In the genomic region with DNA sequence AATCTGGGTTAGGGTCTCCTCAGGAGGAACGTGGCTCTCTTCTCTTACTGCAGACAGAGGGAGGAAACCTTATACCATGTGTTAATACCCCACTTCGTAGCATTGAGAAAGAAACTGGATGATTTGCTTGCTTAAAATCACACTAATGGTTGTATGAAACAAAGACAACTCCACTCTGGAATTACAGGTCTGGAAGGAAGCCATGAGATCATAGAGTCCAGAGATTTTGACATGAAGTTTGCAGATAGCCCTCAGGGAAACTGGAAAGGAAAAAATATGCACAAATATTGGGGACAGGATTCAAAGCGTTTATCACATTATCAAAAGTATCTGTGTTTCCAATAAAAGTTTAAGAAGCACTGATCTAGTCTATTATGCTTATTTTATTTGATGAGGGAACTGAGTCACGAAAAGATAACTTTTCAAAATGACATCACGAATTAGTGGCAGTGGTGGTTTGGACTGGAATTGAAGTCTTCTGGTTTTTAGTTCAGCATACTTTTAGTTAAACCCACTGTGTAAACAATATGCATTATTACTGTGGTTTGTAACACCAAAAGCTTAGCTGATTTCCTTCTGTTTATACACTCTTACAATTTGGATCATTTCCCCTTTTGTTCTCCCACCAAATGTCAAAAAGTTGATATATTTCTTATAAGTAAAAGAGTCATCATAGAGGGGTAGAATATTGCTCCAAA, we compare ENCODE assay signal across 16 cellular contexts. TPM values are rescaled to one million over a fixed set of nuclear protein-coding genes. Genes with fewer than 3 reads are reported as not detected.
DNase-seq lines count a peak whose midpoint lies in the region; ATAC-seq and TF ChIP-seq lines count a peak whose summit lies in the region.
"Had no signal": no experiment of that assay in that cellular context is flagged by ENCODE, and none has a peak within 500 bp of the region (broad histone marks: within the 10 kb centered on the region; RNA-seq: fewer than 3 reads in every experiment).

No MANE protein-coding gene starts in this region.

- no peak overlapping the region for H3K27ac Mint-ChIP-seq in GM23338

- no peak overlapping the region for H2BK120ac ChIP-seq in neuronal stem cell (ENCODE audit: low read depth, low read length)

- no peak for TF ChIP-seq CTCF in GM23338 (conservative IDR thresholded peaks at IDR 0.05; ENCODE audit: low read depth in 2 of 2)
- no peak for TF ChIP-seq CTCF in MM.1S (IDR thresholded peaks at IDR 0.05; ENCODE audit: low read length)
- no peak for TF ChIP-seq CTCF in astrocyte of the cerebellum (IDR thresholded peaks at IDR 0.05; ENCODE audit: low read depth, low read length, missing control alignments)

- H3F3A ChIP-seq in GM23338 (replicated peaks; ENCODE audit: low read depth) = no peaks in the 10 kb centered on the region
- 0 out of 2 replicates have a peak, but pooled peaks cover 4% of the 10 kb centered on the region for H3F3A ChIP-seq in MM.1S (ENCODE audit: insufficient read depth, low read length)

- no peaks in the 10 kb centered on the region for H3K27me3 Mint-ChIP-seq in GM23338 (ENCODE audit: insufficient read depth, low read depth, poor library complexity)

- no peak overlapping the region for H2BK12ac ChIP-seq in neuronal stem cell (ENCODE audit: low read length)

- no peak for ATAC-seq in GM23338
- ATAC-seq: foreskin keratinocyte had no signal

- no peak overlapping the region for H3K4me2 ChIP-seq in GM23338
- no peak overlapping the region for H3K4me2 ChIP-seq in MM.1S (ENCODE audit: low read depth, low read length)
- no peak overlapping the region for H3K4me2 ChIP-seq in neuronal stem cell (ENCODE audit: insufficient read depth, low read length, poor library complexity, severe bottlenecking)

- H2BK15ac ChIP-seq in neuronal stem cell (ENCODE audit: low read length) = no peak overlapping the region

- in situ Hi-C loops in astrocyte of the cerebellum (cut with HindIII; ENCODE audit: low sequenced_read_pairs) = no loop called here

- no peaks in the 10 kb centered on the region for H3K9me3 ChIP-seq in MM.1S (replicated peaks; ENCODE audit: insufficient read depth, low read length)
- no peaks in the 10 kb centered on the region for H3K9me3 ChIP-seq in neuronal stem cell (replicated peaks in 1 of 2; ENCODE audit: control insufficient read depth in 2 of 2, insufficient read depth in 1 of 2, low read depth in 1 of 2, low read length in 2 of 2)
- H3K9me3 ChIP-seq: BE2C, breast epithelium had no signal

- no peak overlapping the region for H4K91ac ChIP-seq in neuronal stem cell (ENCODE audit: low read depth, low read length, poor library complexity)

- H3K23ac ChIP-seq in neuronal stem cell (ENCODE audit: low read depth, low read length, poor library complexity) = no peak overlapping the region

- no peak overlapping the region for H3K18ac ChIP-seq in neuronal stem cell (ENCODE audit: low read length)

- H3K14ac ChIP-seq in neuronal stem cell (ENCODE audit: low read length) = no peak overlapping the region

- H3K79me1 ChIP-seq in neuronal stem cell (ENCODE audit: low read depth, low read length) = no peaks in the 10 kb centered on the region

- no peaks in the 10 kb centered on the region for H3K27me3 ChIP-seq in GM23338 (ENCODE audit: insufficient read depth)
- no peaks in the 10 kb centered on the region for H3K27me3 ChIP-seq in MM.1S (replicated peaks; ENCODE audit: insufficient read depth, low read length)
- H3K27me3 ChIP-seq in neuronal stem cell (ENCODE audit: control insufficient read depth in 3 of 3, insufficient read depth in 3 of 3, low read depth in 1 of 3, low read length in 3 of 3) = no peaks in the 10 kb centered on the region
- H3K27me3 ChIP-seq: BE2C, breast epithelium had no signal

- no peaks in the 10 kb centered on the region for H3K36me3 Mint-ChIP-seq in GM23338 (ENCODE audit: low read depth)

- H2AK5ac ChIP-seq in neuronal stem cell (ENCODE audit: low read depth, low read length) = no peak overlapping the region

- no peak overlapping the region for H3K4me3 ChIP-seq in GM23338
- no peak overlapping the region for H3K4me3 ChIP-seq in MM.1S (ENCODE audit: low read length)
- no peak overlapping the region for H3K4me3 ChIP-seq in astrocyte of the cerebellum (ENCODE audit: low read depth, low read length)
- H3K4me3 ChIP-seq in neuronal stem cell (ENCODE audit: low read length in 2 of 2) = no peak overlapping the region

- peaks cover 17% of the 10 kb centered on the region; the same call in 2 of the 3 replicates for H3K4me1 Mint-ChIP-seq in GM23338

- H3K36me3 ChIP-seq in GM23338 (ENCODE audit: insufficient read depth) (no peaks in the 10 kb centered on the region), MM.1S (replicated peaks; ENCODE audit: insufficient read depth, low read length) (no peaks in the 10 kb centered on the region), neuronal stem cell (replicated peaks in 1 of 2; ENCODE audit: control insufficient read depth in 2 of 2, insufficient read depth in 2 of 2, low read length in 2 of 2) (no peaks in the 10 kb centered on the region)
- H3K36me3 ChIP-seq: BE2C, breast epithelium had no signal

- H3K9me2 ChIP-seq in GM23338 (ENCODE audit: insufficient read depth) (no peaks in the 10 kb centered on the region), MM.1S (replicated peaks; ENCODE audit: insufficient read depth, low read length) (no peaks in the 10 kb centered on the region)

- H4K20me1 ChIP-seq in GM23338 (replicated peaks; ENCODE audit: insufficient read depth) = no peaks in the 10 kb centered on the region
- H4K20me1 ChIP-seq in MM.1S (ENCODE audit: insufficient read depth, low read length) = no peaks in the 10 kb centered on the region

- H3K79me2 ChIP-seq in GM23338 (replicated peaks; ENCODE audit: insufficient read depth) = no peaks in the 10 kb centered on the region
- H3K79me2 ChIP-seq in MM.1S (ENCODE audit: low read length) = no peaks in the 10 kb centered on the region
- H3K79me2 ChIP-seq: parathyroid adenoma had no signal

- no CpG with 5 or more reads among the region's 5 CpGs for WGBS in neuronal stem cell (ENCODE audit: extremely low coverage in 2 of 2, insufficient read length in 2 of 2, insufficient replicate concordance in 1 of 2), 2 donors

- DNase-seq in GM23338 (ENCODE audit: low spot score) = no peak
- no peak for DNase-seq in MM.1S
- DNase-seq in astrocyte of the cerebellum (ENCODE audit: low read depth) = peak; percentile 55
- DNase-seq in neuronal stem cell (ENCODE audit: low spot score) = no peak
- no peak for DNase-seq in NCI-H1436 treated with DMSO at 0.1 percent for 48 hours (lab: John Stamatoyannopoulos, UW)
- no peak for DNase-seq in activated CD4-positive, alpha-beta T cell treated with anti-CD3 and anti-CD28 coated beads, Interleukin-2, amount 50 U/mL, for 4 hours
- no peak for DNase-seq in hippocampal formation (lab: John Stamatoyannopoulos, UW)
- no peak for DNase-seq in middle frontal gyrus (ENCODE audit: extremely low spot score, low spot score)
- DNase-seq: activated naive CD4-positive, alpha-beta T cell; BE2C; foreskin keratinocyte; NCI-H2081; NCI-H774 had no signal

- no peak overlapping the region for H3K4ac ChIP-seq in neuronal stem cell (ENCODE audit: low read length)

- peaks cover 5% of the 10 kb centered on the region; the same call in 1 of the 2 replicates for H3K4me1 ChIP-seq in GM23338 (ENCODE audit: insufficient read depth)
- peaks cover 36% of the 10 kb centered on the region for H3K4me1 ChIP-seq in MM.1S (ENCODE audit: low read length)
- no peaks in the 10 kb centered on the region for H3K4me1 ChIP-seq in neuronal stem cell (ENCODE audit: control insufficient read depth in 2 of 2, insufficient read depth in 1 of 2, low read depth in 1 of 2, low read length in 2 of 2)
- H3K4me1 ChIP-seq: BE2C, breast epithelium, foreskin keratinocyte, parathyroid adenoma had no signal

- no peak overlapping the region for H2BK5ac ChIP-seq in neuronal stem cell (ENCODE audit: low read length)

- H3K9ac ChIP-seq in MM.1S (ENCODE audit: low read length) (no peak overlapping the region), neuronal stem cell (ENCODE audit: low read depth, low read length, poor library complexity) (no peak overlapping the region)
- H3K9ac ChIP-seq: parathyroid adenoma had no signal

- H2AFZ ChIP-seq in GM23338 (peak overlapping the region; percentile 96), MM.1S (ENCODE audit: low read length) (peak overlapping the region; percentile 83), neuronal stem cell (ENCODE audit: low read length) (peak overlapping the region; percentile 88)
- H2AFZ ChIP-seq: parathyroid adenoma had no signal

- no peak overlapping the region for H3K4me3 Mint-ChIP-seq in GM23338

- no peak overlapping the region for H4K8ac ChIP-seq in neuronal stem cell (ENCODE audit: low read depth, low read length)

- no peaks in the 10 kb centered on the region for H3K9me3 Mint-ChIP-seq in GM23338

- H3K27ac ChIP-seq in GM23338 (ENCODE audit: low read depth) (no peak overlapping the region), MM.1S (ENCODE audit: low read length) (no peak overlapping the region), neuronal stem cell (replicated peaks; ENCODE audit: low read length) (no peak overlapping the region)
- H3K27ac ChIP-seq: foreskin keratinocyte, parathyroid adenoma, VCaP had no signal

TF ChIP-seq in GM23338, 12 proteins besides CTCF, POLR2A, EP300 and RAD21 (continues in another document):
- no peak for TF ChIP-seq NANOG (IDR thresholded peaks at IDR 0.05; ENCODE audit: borderline replicate concordance)
- TF ChIP-seq JUNB (IDR thresholded peaks at IDR 0.05; ENCODE audit: unreplicated experiment) = no peak
- TF ChIP-seq, protein P1, sequence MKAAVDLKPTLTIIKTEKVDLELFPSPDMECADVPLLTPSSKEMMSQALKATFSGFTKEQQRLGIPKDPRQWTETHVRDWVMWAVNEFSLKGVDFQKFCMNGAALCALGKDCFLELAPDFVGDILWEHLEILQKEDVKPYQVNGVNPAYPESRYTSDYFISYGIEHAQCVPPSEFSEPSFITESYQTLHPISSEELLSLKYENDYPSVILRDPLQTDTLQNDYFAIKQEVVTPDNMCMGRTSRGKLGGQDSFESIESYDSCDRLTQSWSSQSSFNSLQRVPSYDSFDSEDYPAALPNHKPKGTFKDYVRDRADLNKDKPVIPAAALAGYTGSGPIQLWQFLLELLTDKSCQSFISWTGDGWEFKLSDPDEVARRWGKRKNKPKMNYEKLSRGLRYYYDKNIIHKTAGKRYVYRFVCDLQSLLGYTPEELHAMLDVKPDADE (IDR thresholded peaks at IDR 0.05) = no peak
- TF ChIP-seq ZNF331 (CRISPR knock-in tag; IDR thresholded peaks at IDR 0.05; ENCODE audit: low read depth) = no peak
- TF ChIP-seq EZH2 (IDR thresholded peaks at IDR 0.05; ENCODE audit: low read depth, unreplicated experiment) = no peak

RNA-seq across cellular contexts. Expression of gene FGF7, which starts 16.8 kb away (rescaled TPM):
- 0.03 TPM in 1 of 2 replicates, not detected in the other for total RNA-seq in GM23338 (2014; rRNA removed; shearing (Covaris generic))
- 0.08 TPM in 1 of 2 replicates, not detected in the other for polyA plus RNA-seq in GM23338 (2016; fragmentation: Nextera tagmentation; extraction: Ambion mirVana)
- polyA plus RNA-seq in neuronal stem cell (2013, experiment 1 of 2) = 0.10 TPM
- polyA plus RNA-seq in neuronal stem cell (2013, experiment 2 of 2) = 0.10 TPM
- total RNA-seq: foreskin keratinocyte had no signal
- polyA plus RNA-seq: foreskin keratinocyte had no signal
